In the genomic region with DNA sequence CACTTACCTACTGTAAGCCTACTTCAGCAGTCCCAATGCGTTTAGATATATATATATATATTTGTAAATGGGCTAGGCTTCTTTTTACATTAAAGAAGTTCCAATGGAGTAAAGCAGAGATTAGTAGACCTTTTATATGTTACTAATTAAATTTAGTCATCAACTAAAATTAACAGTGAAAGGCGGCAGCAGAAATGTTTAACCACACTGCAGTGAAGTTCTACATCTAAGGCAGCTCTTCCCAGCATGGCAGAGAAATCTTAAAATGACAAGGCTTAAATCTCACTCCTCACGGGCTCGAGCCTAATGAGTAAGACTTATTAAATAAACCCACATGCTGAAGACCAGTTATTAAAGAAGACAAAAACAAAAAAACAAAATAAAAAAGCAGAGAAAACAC, we compare ENCODE assay signal across 22 cellular contexts. TPM values are rescaled to one million over a fixed set of nuclear protein-coding genes. Genes with fewer than 3 reads are reported as not detected.
DNase-seq lines count a peak whose midpoint lies in the region; ATAC-seq and TF ChIP-seq lines count a peak whose summit lies in the region.
"Had no signal": no experiment of that assay in that cellular context is flagged by ENCODE, and none has a peak within 500 bp of the region (broad histone marks: within the 10 kb centered on the region; RNA-seq: fewer than 3 reads in every experiment).

No MANE protein-coding gene starts in this region.

- no peak overlapping the region for H3K27ac Mint-ChIP-seq in type B pancreatic cell

- H3K9me3 Mint-ChIP-seq in type B pancreatic cell: peaks cover 1% of the 10 kb centered on the region

- H3K36me3 Mint-ChIP-seq in type B pancreatic cell: no peaks in the 10 kb centered on the region

- no peaks in the 10 kb centered on the region for H3K4me1 Mint-ChIP-seq in type B pancreatic cell (ENCODE audit: unreplicated experiment)

- peak; percentile 28 for DNase-seq in mucosa of gallbladder (ENCODE audit: low spot score)
- DNase-seq in T-helper 2 cell: no peak
- no peak for DNase-seq in stimulated activated CD4-positive, alpha-beta T cell treated with anti-CD3 and anti-CD28 coated beads, Interleukin-2, amount 100 ng/mL, for 24 hours
- no peak for DNase-seq in C1 segment of cervical spinal cord (lab: John Stamatoyannopoulos, UW)
- DNase-seq in type B pancreatic cell (ENCODE audit: extremely low spot score, unreplicated experiment): no peak
- DNase-seq: brain microvascular endothelial cell; colonic mucosa; COR-L47; EL; endodermal cell; head of caudate nucleus; lower lobe of right lung; NCI-H1105; NCI-H2081 treated with DMSO at 0.1 percent for 48 hours; RPMI8226; stimulated activated naive CD4-positive, alpha-beta T cell treated with Interleukin-2 at 50 U/mL for 16 hours; T1000; tibial artery had no signal

- H3K27me3 Mint-ChIP-seq in type B pancreatic cell: no peaks in the 10 kb centered on the region

- H3K4me3 Mint-ChIP-seq in type B pancreatic cell: no peak overlapping the region
- H3K4me3 Mint-ChIP-seq: endodermal cell had no signal

- ATAC-seq in GM18520 (IDR thresholded peaks at IDR 0.05; ENCODE audit: unreplicated experiment) (peak; percentile 41), GM21381 (IDR thresholded peaks at IDR 0.05; ENCODE audit: unreplicated experiment) (peak; percentile 50), HG03354 (IDR thresholded peaks at IDR 0.05; ENCODE audit: poor library complexity, severe bottlenecking, unreplicated experiment) (peak; percentile 65)

- TF ChIP-seq CTCF in type B pancreatic cell (conservative IDR thresholded peaks at IDR 0.05): no peak

RNA-seq across cellular contexts. Expression of gene KANSL1L, which starts 19.1 kb away (rescaled TPM):
- total RNA-seq in mucosa of gallbladder (58.3 TPM), type B pancreatic cell (ENCODE audit: low replicate concordance) (11.9 and 17.2 TPM in 2 replicates)

RNA-seq across cellular contexts. Expression of gene ACADL, which starts 34.9 kb away (rescaled TPM):
- total RNA-seq in mucosa of gallbladder (3.8 TPM), type B pancreatic cell (ENCODE audit: low replicate concordance) (1.7 and 2.1 TPM in 2 replicates)
- total RNA-seq: osteoblast had no signal
